ENCODE assay signal across 27 cellular contexts in genomic region chr10:131641898-131642297, GRCh38.
"Had no signal": no experiment of that assay in that cellular context is flagged by ENCODE, and none has a peak within 500 bp of the region (broad histone marks: within the 10 kb centered on the region; RNA-seq: fewer than 3 reads in every experiment).

No MANE protein-coding gene starts in this region.

- H3K27me3 ChIP-seq: neutrophil, right atrium auricular region, testis, vagina had no signal

- H3K4me1 ChIP-seq: gastrocnemius medialis, heart left ventricle, left lung, parathyroid adenoma, prostate gland, right atrium auricular region, sigmoid colon, tibial artery, vagina had no signal

- H3K36me3 Mint-ChIP-seq: mesothelial cell of epicardium; naive B cell; natural killer cell treated with Interleukin-12 subunit alpha and Interleukin-12 subunit beta and Interleukin-15 and Interleukin-18, amount 100 ng/mL, for 72 hours; stimulated activated effector memory CD8-positive, alpha-beta T cell treated with anti-CD3 and anti-CD28 coated beads, Interleukin-12 subunit alpha, Interleukin-12 subunit beta, amount 100 ng/mL, for 72 hours; type B pancreatic cell had no signal

- H3K36me3 ChIP-seq: gastrocnemius medialis, heart left ventricle, left lung, neutrophil, prostate gland, right atrium auricular region, sigmoid colon, tibial artery, vagina had no signal

- DNase-seq: dorsolateral prefrontal cortex; effector CD4-positive, alpha-beta T cell; foreskin fibroblast; gastrocnemius medialis; heart left ventricle; hippocampal formation; left cardiac atrium; mesenchymal stem cell; mucosa of descending colon; naive B cell; sigmoid colon; stimulated activated CD4-positive, alpha-beta T cell treated with anti-CD3 and anti-CD28 coated beads, Interleukin-4, amount 100 ng/mL, for 24 hours; stimulated activated naive CD4-positive, alpha-beta T cell treated with Interleukin-2 at 50 U/mL for 16 hours; substantia nigra; testis; tibial artery had no signal

- H3K4me3 ChIP-seq: dorsolateral prefrontal cortex, gastrocnemius medialis, heart left ventricle, left lung, mucosa of descending colon, prostate gland, right atrium auricular region, sigmoid colon, testis, tibial artery, vagina had no signal

- ATAC-seq: gastrocnemius medialis, heart left ventricle, left cardiac atrium, mucosa of descending colon had no signal

- H3K4me3 Mint-ChIP-seq: mesothelial cell of epicardium; natural killer cell treated with Interleukin-12 subunit alpha and Interleukin-12 subunit beta and Interleukin-15 and Interleukin-18, amount 100 ng/mL, for 72 hours; neural crest cell; stimulated activated effector memory CD8-positive, alpha-beta T cell treated with anti-CD3 and anti-CD28 coated beads, Interleukin-12 subunit alpha, Interleukin-12 subunit beta, amount 100 ng/mL, for 72 hours; type B pancreatic cell had no signal

- H3K27ac Mint-ChIP-seq: mesothelial cell of epicardium; natural killer cell treated with Interleukin-12 subunit alpha and Interleukin-12 subunit beta and Interleukin-15 and Interleukin-18, amount 100 ng/mL, for 72 hours; stimulated activated effector memory CD8-positive, alpha-beta T cell treated with anti-CD3 and anti-CD28 coated beads, Interleukin-12 subunit alpha, Interleukin-12 subunit beta, amount 100 ng/mL, for 72 hours had no signal

- H3K9me3 Mint-ChIP-seq: natural killer cell treated with Interleukin-12 subunit alpha and Interleukin-12 subunit beta and Interleukin-15 and Interleukin-18, amount 100 ng/mL, for 72 hours; stimulated activated effector memory CD8-positive, alpha-beta T cell treated with anti-CD3 and anti-CD28 coated beads, Interleukin-12 subunit alpha, Interleukin-12 subunit beta, amount 100 ng/mL, for 72 hours had no signal

- H3K9ac ChIP-seq: parathyroid adenoma had no signal

- H2AFZ ChIP-seq: parathyroid adenoma had no signal

- H3K9me3 ChIP-seq: gastrocnemius medialis, neutrophil, prostate gland, testis, vagina had no signal

- H3K27ac ChIP-seq: dorsolateral prefrontal cortex, gastrocnemius medialis, heart left ventricle, neutrophil, parathyroid adenoma, prostate gland, right atrium auricular region, sigmoid colon, testis, tibial artery, vagina had no signal

- H3K79me2 ChIP-seq: parathyroid adenoma had no signal

- H3K4me1 Mint-ChIP-seq: mesothelial cell of epicardium; stimulated activated effector memory CD8-positive, alpha-beta T cell treated with anti-CD3 and anti-CD28 coated beads, Interleukin-12 subunit alpha, Interleukin-12 subunit beta, amount 100 ng/mL, for 72 hours had no signal
